In genomic region chr5:97127727-97128126, GRCh38 we compare ENCODE assay signal across 13 cellular contexts. TPM values are rescaled to one million over a fixed set of nuclear protein-coding genes. Genes with fewer than 3 reads are reported as not detected.
DNase-seq lines count a peak whose midpoint lies in the region; ATAC-seq and TF ChIP-seq lines count a peak whose summit lies in the region.
"Had no signal": no experiment of that assay in that cellular context is flagged by ENCODE, and none has a peak within 500 bp of the region (broad histone marks: within the 10 kb centered on the region; RNA-seq: fewer than 3 reads in every experiment).

No MANE protein-coding gene starts in this region.

- ATAC-seq in heart right ventricle (peak in 6 of 8 donors; percentile 47 to 86 (median 72)), right cardiac atrium (no peak)
- ATAC-seq: GM12878 had no signal

- H2BK12ac ChIP-seq in trophoblast cell (ENCODE audit: low read length), result peak overlapping the region; percentile 24

- H3K4me3 ChIP-seq in heart right ventricle (no peak overlapping the region), right cardiac atrium (ENCODE audit: low read length) (no peak overlapping the region), esophagus muscularis mucosa (no peak overlapping the region), trophoblast cell (ENCODE audit: low read depth, low read length) (no peak overlapping the region)
- H3K4me3 ChIP-seq: BLaER1 treated with 17β-estradiol and CSF1 and Interleukin-3, amounts not matched to agents 10 nM and 100 nM; GM12878 had no signal

- no peak overlapping the region for H2BK120ac ChIP-seq in trophoblast cell (ENCODE audit: insufficient read depth, low read length, poor library complexity)

- H4K12ac ChIP-seq in trophoblast cell (ENCODE audit: low read depth, low read length), result no peak overlapping the region

- DNase-seq in heart right ventricle (no peak), right cardiac atrium (no peak), esophagus muscularis mucosa (ENCODE audit: extremely low spot score) (peak; percentile 12), trophoblast cell (no peak), H4 (ENCODE audit: low spot score) (no peak), DMS79 treated with DMSO at 0.1 percent for 48 hours (lab: John Stamatoyannopoulos, UW) (no peak)
- DNase-seq in stimulated activated naive CD4-positive, alpha-beta T cell treated with Interleukin-2 at 50 U/mL for 16 hours (lab: John Stamatoyannopoulos, UW), result no peak
- DNase-seq: ACHN; CD4-positive, CD25-positive, alpha-beta regulatory T cell; H7 had no signal

- H2BK5ac ChIP-seq in trophoblast cell (ENCODE audit: low read depth, low read length, poor library complexity), result no peak overlapping the region

- no peak for TF ChIP-seq EP300 in esophagus muscularis mucosa (IDR thresholded peaks at IDR 0.05)

- H2AFZ ChIP-seq in trophoblast cell (ENCODE audit: insufficient read depth, low read length, poor library complexity), result no peak overlapping the region

- intact Hi-C loops in heart right ventricle (cut with DNase I), result no loop called here
- intact Hi-C loops in right cardiac atrium (cut with DNase I), result no loop called here
- intact Hi-C loops in esophagus muscularis mucosa (cut with DNase I), result no loop called here

- WGBS in heart right ventricle, 2 donors, result 71 to 81% methylated on average over 1 of the region's 1 CpG
- WGBS in right cardiac atrium, result 92% methylated on average over 1 of the region's 1 CpG
- WGBS in esophagus muscularis mucosa, result 78% methylated on average over 1 of the region's 1 CpG
- WGBS in trophoblast cell (ENCODE audit: extremely low coverage, insufficient coverage, insufficient read length), result no CpG with 5 or more reads among the region's 1 CpG

- peak overlapping the region; percentile 59 for H4K91ac ChIP-seq in trophoblast cell (ENCODE audit: low read depth, low read length)

- H3K79me2 ChIP-seq in trophoblast cell (ENCODE audit: control insufficient read depth, insufficient read depth, low read length, poor library complexity), result peaks cover 2% of the 10 kb centered on the region

- no peak overlapping the region for H3K18ac ChIP-seq in trophoblast cell (ENCODE audit: low read length)

- TF ChIP-seq CTCF in heart right ventricle (IDR thresholded peaks at IDR 0.05), result no peak
- no peak for TF ChIP-seq CTCF in esophagus muscularis mucosa (IDR thresholded peaks at IDR 0.05)

- H3K27ac ChIP-seq in heart right ventricle (peak overlapping the region in 6 of 10 donors; percentile 20 to 67 (median 51)), right cardiac atrium (ENCODE audit: low read length) (no peak overlapping the region), esophagus muscularis mucosa (replicated peaks in 1 of 4) (no peak overlapping the region), trophoblast cell (ENCODE audit: low read depth, low read length) (no peak overlapping the region)
- H3K27ac ChIP-seq: BLaER1 treated with 17β-estradiol and CSF1 and Interleukin-3, amounts not matched to agents 10 nM and 100 nM had no signal

- no peak overlapping the region for H4K8ac ChIP-seq in trophoblast cell (ENCODE audit: low read depth, low read length)

- H2AK5ac ChIP-seq in trophoblast cell (ENCODE audit: low read length), result no peak overlapping the region

- no peaks in the 10 kb centered on the region for H3K36me3 ChIP-seq in heart right ventricle
- H3K36me3 ChIP-seq in esophagus muscularis mucosa, result no peaks in the 10 kb centered on the region
- H3K36me3 ChIP-seq in trophoblast cell (ENCODE audit: control insufficient read depth in 1 of 2, insufficient read depth in 2 of 2, low read length in 2 of 2), result no peaks in the 10 kb centered on the region
- H3K36me3 ChIP-seq: BLaER1 treated with 17β-estradiol and CSF1 and Interleukin-3, amounts not matched to agents 10 nM and 100 nM had no signal

- no peak overlapping the region for H3K23ac ChIP-seq in trophoblast cell (ENCODE audit: low read length)

- H3K9ac ChIP-seq in trophoblast cell (ENCODE audit: low read length), result no peak overlapping the region
- H3K9ac ChIP-seq: BLaER1 treated with 17β-estradiol and CSF1 and Interleukin-3, amounts not matched to agents 10 nM and 100 nM had no signal

- no peaks in the 10 kb centered on the region for H3K27me3 ChIP-seq in heart right ventricle
- no peaks in the 10 kb centered on the region for H3K27me3 ChIP-seq in right cardiac atrium (ENCODE audit: control insufficient read depth, insufficient read depth)
- H3K27me3 ChIP-seq in esophagus muscularis mucosa, result no peaks in the 10 kb centered on the region
- H3K27me3 ChIP-seq in trophoblast cell (ENCODE audit: insufficient read depth, low read length), result no peaks in the 10 kb centered on the region
- H3K27me3 ChIP-seq: BLaER1 treated with 17β-estradiol and CSF1 and Interleukin-3, amounts not matched to agents 10 nM and 100 nM had no signal

- no peak for TF ChIP-seq POLR2A in esophagus muscularis mucosa (IDR thresholded peaks at IDR 0.05; ENCODE audit: low read depth)

- no peak overlapping the region for H3K4me2 ChIP-seq in trophoblast cell (ENCODE audit: low read length)
- H3K4me2 ChIP-seq: BLaER1 treated with 17β-estradiol and CSF1 and Interleukin-3, amounts not matched to agents 10 nM and 100 nM had no signal

- peaks cover 17% of the 10 kb centered on the region for H3K79me1 ChIP-seq in trophoblast cell (ENCODE audit: low read length)

- H3K4me1 ChIP-seq in heart right ventricle, result peaks cover 0 to 29% (median 8%) of the 10 kb centered on the region in 9 donors
- no peaks in the 10 kb centered on the region for H3K4me1 ChIP-seq in right cardiac atrium (ENCODE audit: control insufficient read depth, insufficient read depth, low read length)
- H3K4me1 ChIP-seq in esophagus muscularis mucosa, result peaks cover 0 to 4% (median 0%) of the 10 kb centered on the region in 4 donors
- H3K4me1 ChIP-seq in trophoblast cell (ENCODE audit: control insufficient read depth in 1 of 2, insufficient read depth in 2 of 2, low read length in 2 of 2), result peaks cover 21 to 26% of the 10 kb centered on the region in 2 experiments

- no peak overlapping the region for H3K14ac ChIP-seq in trophoblast cell (ENCODE audit: low read length)

- H3K4ac ChIP-seq in trophoblast cell (ENCODE audit: low read depth, low read length), result no peak overlapping the region

- H3K9me3 ChIP-seq in heart right ventricle (no peaks in the 10 kb centered on the region), right cardiac atrium (ENCODE audit: control insufficient read depth, low read length) (no peaks in the 10 kb centered on the region), esophagus muscularis mucosa (no peaks in the 10 kb centered on the region), trophoblast cell (ENCODE audit: insufficient read depth, low read depth, low read length) (no peaks in the 10 kb centered on the region)
- H3K9me3 ChIP-seq: BLaER1 treated with 17β-estradiol and CSF1 and Interleukin-3, amounts not matched to agents 10 nM and 100 nM had no signal

RNA-seq across cellular contexts. Expression of gene LIX1, which starts 14.7 kb away (rescaled TPM):
- total RNA-seq in heart right ventricle (not detected), right cardiac atrium (under 1 TPM; 0.20 to 0.50 (median 0.36) TPM), esophagus muscularis mucosa (1 to 10 TPM in 1 of 4 donors, under 1 TPM in 3; 0.42 to 1.2 (median 0.67) TPM)
- polyA plus RNA-seq in heart right ventricle (under 1 TPM in 1 of 2 donors, not detected in 1; 0.01 TPM), right cardiac atrium (0.18 TPM)
- 18.1 and 20.9 TPM in 2 replicates for polyA plus RNA-seq in trophoblast cell (2013)
- total RNA-seq in H4 (2014; rRNA removed; shearing (Covaris generic)), result 0.12 TPM in 1 of 2 replicates, not detected in the other
- total RNA-seq: A172; CD4-positive, CD25-positive, alpha-beta regulatory T cell; GM12878 had no signal
- polyA plus RNA-seq: CD4-positive, CD25-positive, alpha-beta regulatory T cell had no signal

RNA-seq across cellular contexts. Expression of gene RIOK2, which starts 55.3 kb away (rescaled TPM):
- total RNA-seq in heart right ventricle (10 to 100 TPM; 16.4 to 23.9 (median 19.7) TPM), right cardiac atrium (10 to 100 TPM; 21.6 to 24.4 (median 22.7) TPM), esophagus muscularis mucosa (10 to 100 TPM in 3 of 4 donors, 1 to 10 TPM in 1; 9.4 to 28.8 (median 18.7) TPM)
- polyA plus RNA-seq in heart right ventricle (10 to 100 TPM in 1 of 2 donors, 1 to 10 TPM in 1; 7.9 to 24.5 TPM), right cardiac atrium (12.9 TPM)
- polyA plus RNA-seq in trophoblast cell (2013), result 19.5 and 22.0 TPM in 2 replicates
- 22.2 and 30.6 TPM in 2 replicates for total RNA-seq in H4 (2014; rRNA removed; shearing (Covaris generic))

Comparison
In these comparisons a context has a peak if more than half of its experiments do, and no peak if none do; other contexts are left out.
1. ATAC-seq: peak in heart right ventricle (6 of 8); none in right cardiac atrium (0 of 2).
2. H3K27ac ChIP-seq: peak in heart right ventricle (6 of 10); none in right cardiac atrium (single experiment), esophagus muscularis mucosa (0 of 4) and trophoblast cell (single experiment).